Comparison of ENCODE assay signal across 21 cellular contexts in the genomic region with DNA sequence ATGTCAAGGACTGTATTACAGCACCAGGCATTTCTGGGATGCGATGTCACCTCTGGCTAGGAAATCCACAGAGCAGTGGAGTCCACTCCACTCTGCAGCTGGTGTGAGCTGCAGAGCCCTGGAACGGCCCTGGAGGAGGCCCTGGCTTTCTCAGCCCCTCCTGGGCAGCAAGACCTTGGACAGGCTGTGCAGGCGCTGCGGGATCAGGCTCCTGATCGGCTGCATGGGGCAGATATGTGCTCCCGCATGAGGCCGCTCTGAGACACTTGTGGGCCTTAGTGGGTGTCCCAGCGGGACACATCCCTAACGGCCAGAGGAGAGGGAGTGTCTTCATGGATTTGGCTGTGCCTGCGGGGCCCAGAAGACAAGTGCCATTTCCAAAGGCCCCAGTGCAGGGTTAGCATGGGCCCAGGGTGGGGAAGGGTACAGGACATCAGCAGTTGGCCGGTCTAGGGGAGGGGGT. TPM values are rescaled to one million over a fixed set of nuclear protein-coding genes. Genes with fewer than 3 reads are reported as not detected.
DNase-seq lines count a peak whose midpoint lies in the region; ATAC-seq, FAIRE-seq and TF ChIP-seq lines count a peak whose summit lies in the region.
"Had no signal": no experiment of that assay in that cellular context is flagged by ENCODE, and none has a peak within 500 bp of the region (broad histone marks: within the 10 kb centered on the region; RNA-seq: fewer than 3 reads in every experiment).

No MANE protein-coding gene starts in this region.

- H3K9me3 ChIP-seq in kidney (ENCODE audit: control insufficient read depth in 1 of 2, low read length in 2 of 2): peaks cover 0 to 3% of the 10 kb centered on the region in 2 donors

- H3K4me1 Mint-ChIP-seq in natural killer cell treated with Interleukin-12 subunit alpha and Interleukin-12 subunit beta and Interleukin-15 and Interleukin-18, amount 100 ng/mL, for 72 hours (ENCODE audit: low read depth in 2 of 2): no peaks in the 10 kb centered on the region
- no peaks in the 10 kb centered on the region for H3K4me1 Mint-ChIP-seq in natural killer cell

- H3K4me3 Mint-ChIP-seq in natural killer cell treated with Interleukin-12 subunit alpha and Interleukin-12 subunit beta and Interleukin-15 and Interleukin-18, amount 100 ng/mL, for 72 hours: no peak overlapping the region
- no peak overlapping the region for H3K4me3 Mint-ChIP-seq in natural killer cell
- H3K4me3 Mint-ChIP-seq: T-helper 17 cell had no signal

- H3K27ac ChIP-seq in kidney (ENCODE audit: low read depth in 2 of 2, low read length in 2 of 2): no peak overlapping the region

- no peaks in the 10 kb centered on the region for H3K4me1 ChIP-seq in kidney (ENCODE audit: control insufficient read depth in 1 of 2, insufficient read depth in 1 of 2, low read depth in 1 of 2, low read length in 2 of 2)

- no peak overlapping the region for H3K9ac ChIP-seq in kidney (ENCODE audit: low read length in 2 of 2)

- H3K36me3 Mint-ChIP-seq in natural killer cell treated with Interleukin-12 subunit alpha and Interleukin-12 subunit beta and Interleukin-15 and Interleukin-18, amount 100 ng/mL, for 72 hours: no peaks in the 10 kb centered on the region
- no peaks in the 10 kb centered on the region for H3K36me3 Mint-ChIP-seq in natural killer cell

- intact Hi-C loops in natural killer cell (cut with micrococcal nuclease): no loop called here
- intact Hi-C loops in kidney (cut with DNase I): no loop called here

- no peaks in the 10 kb centered on the region for H3K36me3 ChIP-seq in kidney (ENCODE audit: control insufficient read depth in 1 of 2, insufficient read depth in 2 of 2, low read length in 2 of 2)

- ATAC-seq in natural killer cell treated with Interleukin-12 subunit alpha and Interleukin-12 subunit beta and Interleukin-15 and Interleukin-18, amount 100 ng/mL, for 72 hours: no peak
- no peak for ATAC-seq in natural killer cell
- ATAC-seq: T-helper 17 cell had no signal

- H3K27ac Mint-ChIP-seq in natural killer cell treated with Interleukin-12 subunit alpha and Interleukin-12 subunit beta and Interleukin-15 and Interleukin-18, amount 100 ng/mL, for 72 hours: no peak overlapping the region
- H3K27ac Mint-ChIP-seq in natural killer cell: no peak overlapping the region
- H3K27ac Mint-ChIP-seq: T-helper 17 cell had no signal

- FAIRE-seq in kidney (lab: Jason Lieb, UNC): no peak
- FAIRE-seq: colon, HTR-8/SVneo, keratinocyte had no signal

- H3K4me3 ChIP-seq in kidney (ENCODE audit: low read length in 2 of 2): no peak overlapping the region

- no peaks in the 10 kb centered on the region for H3K9me3 Mint-ChIP-seq in natural killer cell treated with Interleukin-12 subunit alpha and Interleukin-12 subunit beta and Interleukin-15 and Interleukin-18, amount 100 ng/mL, for 72 hours
- H3K9me3 Mint-ChIP-seq in natural killer cell: no peaks in the 10 kb centered on the region

- H3K27me3 Mint-ChIP-seq in natural killer cell treated with Interleukin-12 subunit alpha and Interleukin-12 subunit beta and Interleukin-15 and Interleukin-18, amount 100 ng/mL, for 72 hours: peaks cover 0 to 2% of the 10 kb centered on the region in 2 donors
- peaks cover 0 to 11% of the 10 kb centered on the region in 2 donors for H3K27me3 Mint-ChIP-seq in natural killer cell (ENCODE audit: low read depth in 2 of 2)

- DNase-seq in natural killer cell treated with Interleukin-12 subunit alpha and Interleukin-12 subunit beta and Interleukin-15 and Interleukin-18, amount 100 ng/mL, for 72 hours (ENCODE audit: low spot score): peak; percentile 31
- DNase-seq in natural killer cell (no peak), astrocyte of the hippocampus (ENCODE audit: low read depth, low spot score) (peak; percentile 22), kidney (peak; percentile 53), globus pallidus (ENCODE audit: low spot score) (no peak), NCI-H82 (lab: John Stamatoyannopoulos, UW) (no peak), NCI-H524 treated with DMSO at 0.1 percent for 48 hours (lab: John Stamatoyannopoulos, UW) (no peak), NCI-H1048 (lab: John Stamatoyannopoulos, UW) (no peak)
- DNase-seq: activated CD4-positive, CD25-positive, alpha-beta regulatory T cell; NCI-H1436 treated with DMSO at 0.1 percent for 48 hours; NCI-H446 treated with DMSO at 0.1 percent for 48 hours; nucleus accumbens; stimulated activated CD4-positive, alpha-beta T cell treated with anti-CD3 and anti-CD28 coated beads, Interleukin-4, amount 100 ng/mL, for 4 hours; stimulated activated CD8-positive, alpha-beta memory T cell treated with anti-CD3 and anti-CD28 coated beads, Interleukin-4, amount 100 ng/mL, for 48 hours; T-helper 17 cell had no signal

- no peak for TF ChIP-seq CTCF in natural killer cell (IDR thresholded peaks at IDR 0.05)
- TF ChIP-seq CTCF in kidney (IDR thresholded peaks at IDR 0.05; ENCODE audit: borderline replicate concordance, extremely low read depth, insufficient read depth): no peak

RNA-seq across cellular contexts. Expression of a gene that starts 6.1 kb away (rescaled TPM):
- not detected for total RNA-seq in natural killer cell treated with Interleukin-12 subunit alpha and Interleukin-12 subunit beta and Interleukin-15 and Interleukin-18, amount 100 ng/mL, for 72 hours
- total RNA-seq in natural killer cell (not detected), kidney (not detected)
- polyA plus RNA-seq in kidney (ENCODE audit: insufficient read depth, low read depth, low replicate concordance): 0.47 TPM
- total RNA-seq: aorta, mononuclear cell, T-helper 17 cell, temporal lobe had no signal
- polyA plus RNA-seq: aorta, keratinocyte had no signal

RNA-seq across cellular contexts. Expression of a gene that starts 14.8 kb away (rescaled TPM):
- total RNA-seq in natural killer cell treated with Interleukin-12 subunit alpha and Interleukin-12 subunit beta and Interleukin-15 and Interleukin-18, amount 100 ng/mL, for 72 hours: under 1 TPM; 0.24 to 0.56 TPM
- total RNA-seq in natural killer cell (1 to 10 TPM; 1.7 to 4.5 (median 2.9) TPM), kidney (10.2 TPM)
- polyA plus RNA-seq in kidney (ENCODE audit: insufficient read depth, low read depth, low replicate concordance): 3.0 TPM

RNA-seq across cellular contexts. Expression of a gene that starts 30.1 kb away (rescaled TPM):
- not detected for total RNA-seq in natural killer cell treated with Interleukin-12 subunit alpha and Interleukin-12 subunit beta and Interleukin-15 and Interleukin-18, amount 100 ng/mL, for 72 hours
- total RNA-seq in natural killer cell: not detected
- total RNA-seq in kidney: 0.25 TPM
- 0.09 TPM for polyA plus RNA-seq in kidney (ENCODE audit: insufficient read depth, low read depth, low replicate concordance)
- polyA plus RNA-seq: aorta, keratinocyte had no signal

RNA-seq across cellular contexts. Expression of a gene that starts 44.3 kb away (rescaled TPM):
- total RNA-seq in natural killer cell treated with Interleukin-12 subunit alpha and Interleukin-12 subunit beta and Interleukin-15 and Interleukin-18, amount 100 ng/mL, for 72 hours: 100 to 1,000 TPM; 134 to 139 TPM
- total RNA-seq in natural killer cell (10 to 100 TPM; 89.7 to 91.3 (median 89.9) TPM), kidney (197 TPM)
- 155 TPM for polyA plus RNA-seq in kidney (ENCODE audit: insufficient read depth, low read depth, low replicate concordance)

Comparison
In these comparisons a context has a peak if more than half of its experiments do, and no peak if none do; other contexts are left out.
1. DNase-seq: peak in natural killer cell treated with Interleukin-12 subunit alpha and Interleukin-12 subunit beta and Interleukin-15 and Interleukin-18, amount 100 ng/mL, for 72 hours (single experiment), astrocyte of the hippocampus (single experiment) and kidney (single experiment); none in natural killer cell (single experiment), globus pallidus (single experiment), NCI-H82 (single experiment), NCI-H524 treated with DMSO at 0.1 percent for 48 hours (single experiment) and NCI-H1048 (single experiment).